ENCODE assay signal across 9 cellular contexts in the genomic region with DNA sequence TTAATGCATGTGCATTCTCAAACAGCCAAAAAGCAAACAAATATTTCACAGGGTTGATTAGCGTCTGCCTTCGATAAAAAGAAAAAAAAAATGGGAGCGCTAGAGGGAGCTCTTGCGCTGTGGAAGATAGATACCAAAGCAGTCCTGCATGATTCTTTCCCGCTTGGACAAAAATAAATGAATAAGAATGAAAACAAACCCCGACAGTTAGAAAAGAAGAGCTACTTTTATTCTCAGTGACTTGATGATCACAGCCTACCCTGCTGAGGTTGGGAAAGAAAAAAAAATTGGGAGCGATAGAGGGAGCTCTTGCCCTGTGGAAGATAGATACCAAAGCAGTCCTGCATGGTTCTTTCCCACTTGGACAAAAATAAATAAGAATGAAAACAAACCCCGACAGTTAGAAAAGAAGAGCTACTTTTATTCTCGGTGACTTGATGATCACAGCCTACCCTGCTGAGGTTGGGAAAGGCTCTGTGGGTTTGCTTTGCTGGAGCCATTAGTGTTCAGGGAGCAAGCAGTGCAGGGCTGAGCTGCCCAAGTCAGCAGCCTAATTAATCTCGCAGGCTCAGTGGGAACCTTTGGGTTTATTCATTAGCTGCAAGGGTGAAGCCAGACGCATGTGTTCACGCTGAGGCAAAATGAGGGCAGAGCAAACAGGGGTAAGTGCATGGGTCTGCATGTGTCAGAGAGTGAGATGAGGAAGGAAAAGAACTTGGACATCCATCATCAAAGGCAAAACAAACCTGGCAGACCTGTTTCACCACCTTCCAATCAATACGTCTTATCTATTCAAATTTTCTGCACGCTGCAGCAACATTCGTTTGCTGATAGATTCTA.
DNase-seq lines count a peak whose midpoint lies in the region; ATAC-seq, FAIRE-seq and TF ChIP-seq lines count a peak whose summit lies in the region.
"Had no signal": no experiment of that assay in that cellular context is flagged by ENCODE, and none has a peak within 500 bp of the region (broad histone marks: within the 10 kb centered on the region; RNA-seq: fewer than 3 reads in every experiment).

No MANE protein-coding gene starts in this region.

- DNase-seq in ELR (ENCODE audit: low read depth): peak; percentile 19
- peak; percentile 19 for DNase-seq in NAMALWA (ENCODE audit: low spot score)
- DNase-seq in astrocyte of the spinal cord (ENCODE audit: low read depth, low spot score): peak; percentile 45
- no peak for DNase-seq in lower lobe of right lung
- no peak for DNase-seq in GM19240 (ENCODE audit: insufficient read length, low spot score)

- TF ChIP-seq CTCF in astrocyte of the spinal cord (IDR thresholded peaks at IDR 0.05; ENCODE audit: low read depth, low read length) (peak; percentile 64), lower lobe of right lung (IDR thresholded peaks at IDR 0.05) (peak; percentile 40)

- intact Hi-C loops in lower lobe of right lung (cut with DNase I): no loop called here

- in situ Hi-C loops in astrocyte of the spinal cord (cut with HindIII; ENCODE audit: low sequenced_read_pairs): no loop called here

- no peaks in the 10 kb centered on the region for H3K27me3 ChIP-seq in lower lobe of right lung (ENCODE audit: low read depth)

- no peaks in the 10 kb centered on the region for H3K36me3 ChIP-seq in lower lobe of right lung

- H3K27ac ChIP-seq in lower lobe of right lung: no peak overlapping the region
- H3K27ac ChIP-seq: epithelial cell of prostate had no signal

- H3K4me1 ChIP-seq in lower lobe of right lung: no peaks in the 10 kb centered on the region

- no peaks in the 10 kb centered on the region for H3K9me3 ChIP-seq in lower lobe of right lung

- H3K4me3 ChIP-seq in astrocyte of the spinal cord (ENCODE audit: low read depth, low read length) (no peak overlapping the region), lower lobe of right lung (no peak overlapping the region)

- ATAC-seq in lower lobe of right lung (peak in 1 of 2 donors; percentile 59), HG03439 (IDR thresholded peaks at IDR 0.05; ENCODE audit: unreplicated experiment) (no peak), HG03159 (IDR thresholded peaks at IDR 0.05; ENCODE audit: unreplicated experiment) (no peak)

- peak; percentile 83 for FAIRE-seq in A204.1 (lab: Jason Lieb, UNC)

Comparison
In these comparisons a context has a peak if more than half of its experiments do, and no peak if none do; other contexts are left out.
1. DNase-seq: peak in ELR (single experiment), NAMALWA (single experiment) and astrocyte of the spinal cord (single experiment); none in lower lobe of right lung (single experiment) and GM19240 (single experiment).